ENCODE assay signal across 30 cellular contexts in the genomic region with DNA sequence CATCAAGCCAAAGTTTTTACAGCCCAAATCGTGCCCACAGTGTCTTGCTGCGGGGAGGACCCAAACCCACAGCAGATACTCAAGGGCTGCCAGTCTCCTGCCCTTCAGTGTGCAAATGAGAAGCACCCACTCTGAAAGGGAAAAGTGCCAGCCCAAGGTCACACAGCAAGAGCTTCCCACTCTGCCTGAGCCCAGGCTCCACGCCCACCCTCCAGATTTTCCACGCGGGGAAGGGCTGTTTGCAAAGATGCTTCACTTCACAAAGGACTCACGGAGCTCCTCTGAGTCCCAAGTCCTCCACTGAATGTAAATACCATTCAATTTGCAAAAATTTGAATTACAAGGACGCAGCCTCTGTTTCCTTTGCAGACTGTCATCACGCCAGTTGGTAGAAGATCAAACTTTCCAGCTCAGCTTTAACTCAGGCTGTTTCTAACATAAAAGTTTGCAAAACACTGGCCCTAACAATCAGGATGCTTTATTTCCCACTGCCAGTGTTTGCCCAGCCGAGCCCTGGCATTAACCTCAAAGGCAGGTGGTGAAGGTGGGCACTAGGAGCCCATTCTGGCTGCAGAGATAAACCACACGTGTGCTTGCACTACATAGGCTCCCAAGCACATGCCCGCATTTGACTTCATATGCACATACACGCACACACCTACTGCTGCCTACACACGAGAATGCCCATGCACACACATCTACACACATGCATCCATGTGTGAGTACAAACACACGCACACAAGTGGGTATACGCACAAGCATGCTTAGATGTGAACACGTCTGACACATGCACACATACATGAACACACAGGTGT. TPM values are rescaled to one million over a fixed set of nuclear protein-coding genes. Genes with fewer than 3 reads are reported as not detected.
"Had no signal": no experiment of that assay in that cellular context is flagged by ENCODE, and none has a peak within 500 bp of the region (broad histone marks: within the 10 kb centered on the region; RNA-seq: fewer than 3 reads in every experiment).

No MANE protein-coding gene starts in this region.

- H3K4me1 ChIP-seq: gastroesophageal sphincter, testis, transverse colon had no signal

- H3K27ac ChIP-seq: brain microvascular endothelial cell, coronary artery, dorsolateral prefrontal cortex, gastroesophageal sphincter, hepatocyte, neutrophil, skin epidermis, testis, transverse colon had no signal

- H3K27ac Mint-ChIP-seq: activated CD4-positive, alpha-beta memory T cell treated with anti-CD3 and anti-CD28 coated beads for 36 hours; activated naive CD4-positive, alpha-beta T cell treated with anti-CD3 and anti-CD28 coated beads for 36 hours; activated naive CD8-positive, alpha-beta T cell treated with anti-CD3 and anti-CD28 coated beads, Interleukin-2, amount 10 ng/mL, durations not matched to agents 7 days and 5 days; activated T-helper 1 cell treated with anti-CD3 and anti-CD28 coated beads, Interleukin-12 subunit alpha, Interleukin-12 subunit beta, Interleukin-2, Interleukin-4 antibody, amounts not matched to agents 30 ng/mL and 10 ng/mL and 1 ng/mL, durations not matched to agents 14 hours and 24 hours and 36 hours; mesothelial cell of epicardium; naive B cell; nephron progenitor cell had no signal

- H3K36me3 ChIP-seq: brain microvascular endothelial cell, gastroesophageal sphincter, neutrophil, transverse colon had no signal

- H3K27me3 ChIP-seq: brain microvascular endothelial cell, dorsolateral prefrontal cortex, testis had no signal

- H2AFZ ChIP-seq: hepatocyte had no signal

- H3K4me3 Mint-ChIP-seq: activated CD4-positive, alpha-beta memory T cell treated with anti-CD3 and anti-CD28 coated beads for 36 hours; activated naive CD4-positive, alpha-beta T cell treated with anti-CD3 and anti-CD28 coated beads for 36 hours; activated naive CD8-positive, alpha-beta T cell treated with anti-CD3 and anti-CD28 coated beads, Interleukin-2, amount 10 ng/mL, durations not matched to agents 7 days and 5 days; activated T-helper 1 cell treated with anti-CD3 and anti-CD28 coated beads, Interleukin-12 subunit alpha, Interleukin-12 subunit beta, Interleukin-2, Interleukin-4 antibody, amounts not matched to agents 30 ng/mL and 10 ng/mL and 1 ng/mL, durations not matched to agents 14 hours and 24 hours and 36 hours; effector memory CD8-positive, alpha-beta T cell; mesothelial cell of epicardium; nephron progenitor cell had no signal

- H3K36me3 Mint-ChIP-seq: activated CD4-positive, alpha-beta memory T cell treated with anti-CD3 and anti-CD28 coated beads for 36 hours; activated naive CD8-positive, alpha-beta T cell treated with anti-CD3 and anti-CD28 coated beads, Interleukin-2, amount 10 ng/mL, durations not matched to agents 7 days and 5 days; mesothelial cell of epicardium had no signal

- ATAC-seq: effector memory CD8-positive, alpha-beta T cell; gastroesophageal sphincter; left ventricle myocardium superior; sciatic nerve; stimulated activated naive CD8-positive, alpha-beta T cell treated with anti-CD3 and anti-CD28 coated beads, Interleukin-15, Interleukin-2, amounts not matched to agents 100 U/mL and 50 U/mL, for 24 hours had no signal

- H3K4me3 ChIP-seq: coronary artery, dorsolateral prefrontal cortex, gastroesophageal sphincter, hepatocyte, skin epidermis, testis, transverse colon had no signal

- H3K9me3 ChIP-seq: gastroesophageal sphincter, neutrophil, testis, transverse colon had no signal

- H3K79me2 ChIP-seq: hepatocyte had no signal

- H3K4me2 ChIP-seq: hepatocyte had no signal

- DNase-seq: activated CD4-positive, alpha-beta memory T cell treated with anti-CD3 and anti-CD28 coated beads for 36 hours; activated CD4-positive, alpha-beta T cell treated with anti-CD3 and anti-CD28 coated beads for 4 hours; activated CD8-positive, alpha-beta memory T cell treated with anti-CD3 and anti-CD28 coated beads, Interleukin-2, amount 50 U/mL, for 4 hours; activated effector memory CD4-positive, alpha-beta T cell treated with anti-CD3 and anti-CD28 coated beads, Interleukin-2, amount 50 U/mL, for 16 hours; activated naive CD4-positive, alpha-beta T cell treated with anti-CD3 and anti-CD28 coated beads for 36 hours; activated naive CD8-positive, alpha-beta T cell treated with anti-CD3 and anti-CD28 coated beads, Interleukin-2, amount 10 ng/mL, durations not matched to agents 7 days and 5 days; activated T-cell treated with anti-CD3 and anti-CD28 coated beads, Interleukin-2, amount 50 U/mL, for 1 hour; brain microvascular endothelial cell; dorsolateral prefrontal cortex; effector memory CD8-positive, alpha-beta T cell; left ventricle myocardium superior; mammary epithelial cell; naive B cell; nephron progenitor cell; stimulated activated CD4-positive, alpha-beta T cell treated with anti-CD3 and anti-CD28 coated beads, Interleukin-12 subunit alpha, Interleukin-12 subunit beta, amount 100 ng/mL, for 4 hours; stimulated activated CD4-positive, alpha-beta T cell treated with anti-CD3 and anti-CD28 coated beads, Interleukin-4, amount 100 ng/mL, for 1 hour; stimulated activated naive CD8-positive, alpha-beta T cell treated with anti-CD3 and anti-CD28 coated beads, Interleukin-15, Interleukin-2, amounts not matched to agents 100 U/mL and 50 U/mL, for 24 hours; testis; transverse colon had no signal

- H3K9me3 Mint-ChIP-seq: activated CD4-positive, alpha-beta memory T cell treated with anti-CD3 and anti-CD28 coated beads for 36 hours; activated naive CD4-positive, alpha-beta T cell treated with anti-CD3 and anti-CD28 coated beads for 36 hours; activated naive CD8-positive, alpha-beta T cell treated with anti-CD3 and anti-CD28 coated beads, Interleukin-2, amount 10 ng/mL, durations not matched to agents 7 days and 5 days; activated T-helper 1 cell treated with anti-CD3 and anti-CD28 coated beads, Interleukin-12 subunit alpha, Interleukin-12 subunit beta, Interleukin-2, Interleukin-4 antibody, amounts not matched to agents 30 ng/mL and 10 ng/mL and 1 ng/mL, durations not matched to agents 14 hours and 24 hours and 36 hours; effector memory CD8-positive, alpha-beta T cell; mesothelial cell of epicardium; naive B cell; nephron progenitor cell had no signal

RNA-seq across cellular contexts. Expression of a gene that starts 7.6 kb away (rescaled TPM):
- total RNA-seq: endothelial cell of umbilical vein, fibroblast of lung, fibroblast of villous mesenchyme had no signal
